Comparison of ENCODE assay signal across 1 cellular context in genomic region chr19:38900816-38901215, GRCh38.
TF ChIP-seq lines count a peak whose summit lies in the region.

No MANE protein-coding gene starts in this region.

TF ChIP-seq in WTC11, 78 proteins besides CTCF, POLR2A, EP300 and RAD21 (continued from another document):
- TF ChIP-seq ZNF281 (CRISPR knock-in tag; IDR thresholded peaks at IDR 0.05) (no peak), CREB1 (CRISPR knock-in tag; IDR thresholded peaks at IDR 0.05) (no peak), SP1 (CRISPR knock-in tag; conservative IDR thresholded peaks at IDR 0.05) (no peak), MLX (CRISPR knock-in tag; IDR thresholded peaks at IDR 0.05) (no peak), GABPB1 (CRISPR knock-in tag; IDR thresholded peaks at IDR 0.05) (no peak), CBFB (CRISPR knock-in tag; IDR thresholded peaks at IDR 0.05; ENCODE audit: low read depth) (no peak), CDX4 (CRISPR knock-in tag; IDR thresholded peaks at IDR 0.05; ENCODE audit: borderline replicate concordance) (no peak), NR2C2 (CRISPR knock-in tag; IDR thresholded peaks at IDR 0.05) (no peak)
